ENCODE assay signal across 3 cellular contexts in the genomic region with DNA sequence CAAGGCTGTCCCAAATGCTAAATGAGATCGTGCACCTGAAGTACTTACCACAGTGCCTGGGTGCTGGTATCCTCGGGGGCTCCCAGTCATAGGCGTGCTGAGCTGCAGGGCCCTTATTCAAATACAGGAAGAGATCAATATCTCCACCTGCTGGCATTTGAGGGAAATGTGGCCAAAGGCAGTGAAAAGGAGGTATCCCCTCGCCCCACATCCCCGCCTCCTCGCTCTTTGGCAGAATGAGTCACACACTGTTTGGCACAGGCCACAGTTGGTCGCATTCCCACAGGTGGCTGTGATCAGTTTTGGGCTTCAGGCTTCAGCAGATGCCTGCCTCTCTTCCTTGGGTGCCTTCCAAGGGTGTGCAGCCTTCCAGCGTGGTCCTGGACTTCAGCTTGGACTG.
TF ChIP-seq lines count a peak whose summit lies in the region.

No MANE protein-coding gene starts in this region.

TF ChIP-seq in HCT116, 20 proteins besides CTCF, POLR2A, EP300 and RAD21:
- TF ChIP-seq SP1 (IDR thresholded peaks at IDR 0.05; ENCODE audit: low read depth): no peak
- TF ChIP-seq JUND (IDR thresholded peaks at IDR 0.05): 0 out of 2 replicates have a peak, but pooled peaks have one; percentile 18
- TF ChIP-seq FOSL1 (IDR thresholded peaks at IDR 0.05; ENCODE audit: low read depth): peak; percentile 38; the same call in 1 of the 2 replicates
- no peak for TF ChIP-seq ATF3 (IDR thresholded peaks at IDR 0.05)
- TF ChIP-seq EZH2phosphoT487 (IDR thresholded peaks at IDR 0.05; ENCODE audit: borderline replicate concordance): no peak
- TF ChIP-seq EZH2 (IDR thresholded peaks at IDR 0.05): no peak
- no peak for TF ChIP-seq TCF7L2 (IDR thresholded peaks at IDR 0.05; ENCODE audit: borderline replicate concordance, extremely low read depth, insufficient read depth, insufficient read length)
- TF ChIP-seq ZFX (IDR thresholded peaks at IDR 0.05): no peak
- no peak for TF ChIP-seq CEBPB (IDR thresholded peaks at IDR 0.05; ENCODE audit: low read depth)
- TF ChIP-seq POLR2AphosphoS5 (IDR thresholded peaks at IDR 0.05; ENCODE audit: low read depth, low read length): no peak
- TF ChIP-seq CBX3 (IDR thresholded peaks at IDR 0.05; ENCODE audit: low read depth): no peak
- TF ChIP-seq, protein P1, sequence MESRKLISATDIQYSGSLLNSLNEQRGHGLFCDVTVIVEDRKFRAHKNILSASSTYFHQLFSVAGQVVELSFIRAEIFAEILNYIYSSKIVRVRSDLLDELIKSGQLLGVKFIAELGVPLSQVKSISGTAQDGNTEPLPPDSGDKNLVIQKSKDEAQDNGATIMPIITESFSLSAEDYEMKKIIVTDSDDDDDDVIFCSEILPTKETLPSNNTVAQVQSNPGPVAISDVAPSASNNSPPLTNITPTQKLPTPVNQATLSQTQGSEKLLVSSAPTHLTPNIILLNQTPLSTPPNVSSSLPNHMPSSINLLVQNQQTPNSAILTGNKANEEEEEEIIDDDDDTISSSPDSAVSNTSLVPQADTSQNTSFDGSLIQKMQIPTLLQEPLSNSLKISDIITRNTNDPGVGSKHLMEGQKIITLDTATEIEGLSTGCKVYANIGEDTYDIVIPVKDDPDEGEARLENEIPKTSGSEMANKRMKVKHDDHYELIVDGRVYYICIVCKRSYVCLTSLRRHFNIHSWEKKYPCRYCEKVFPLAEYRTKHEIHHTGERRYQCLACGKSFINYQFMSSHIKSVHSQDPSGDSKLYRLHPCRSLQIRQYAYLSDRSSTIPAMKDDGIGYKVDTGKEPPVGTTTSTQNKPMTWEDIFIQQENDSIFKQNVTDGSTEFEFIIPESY (IDR thresholded peaks at IDR 0.05; ENCODE audit: extremely low read depth, insufficient replicate concordance, low read length): no peak
- no peak for TF ChIP-seq EGR1 (IDR thresholded peaks at IDR 0.05; ENCODE audit: low read depth)
- no peak for TF ChIP-seq ELF1 (IDR thresholded peaks at IDR 0.05; ENCODE audit: borderline replicate concordance, low read depth)
- TF ChIP-seq, protein P2, sequence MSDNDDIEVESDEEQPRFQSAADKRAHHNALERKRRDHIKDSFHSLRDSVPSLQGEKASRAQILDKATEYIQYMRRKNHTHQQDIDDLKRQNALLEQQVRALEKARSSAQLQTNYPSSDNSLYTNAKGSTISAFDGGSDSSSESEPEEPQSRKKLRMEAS (IDR thresholded peaks at IDR 0.05): no peak
- TF ChIP-seq SIN3A (IDR thresholded peaks at IDR 0.05; ENCODE audit: low read depth): no peak

TF ChIP-seq in GM12878, 131 proteins besides CTCF, POLR2A, EP300 and RAD21:
- TF ChIP-seq CREB1 (IDR thresholded peaks at IDR 0.05; ENCODE audit: low read depth): no peak
- TF ChIP-seq SMC3 (IDR thresholded peaks at IDR 0.05; ENCODE audit: borderline replicate concordance, low read length): peak; percentile 30; the same call in 1 of the 2 replicates
- TF ChIP-seq HDAC2 (IDR thresholded peaks at IDR 0.05): no peak
- TF ChIP-seq EGR1 (IDR thresholded peaks at IDR 0.05; ENCODE audit: borderline replicate concordance in 1 of 2, low read depth in 2 of 2, low read length in 2 of 2): no peak

TF ChIP-seq in HepG2, 621 proteins besides CTCF, POLR2A, EP300 and RAD21:
- TF ChIP-seq HNRNPL (IDR thresholded peaks at IDR 0.05; ENCODE audit: low read depth, low read length) (no peak), SRSF1 (optimal IDR thresholded peaks at IDR 0.05; ENCODE audit: low read depth, low read length) (no peak), ZFX (CRISPR knock-in tag; IDR thresholded peaks at IDR 0.05; ENCODE audit: low read depth) (peak; percentile 16; the same call in 1 of the 2 replicates), SMC3 (IDR thresholded peaks at IDR 0.05; ENCODE audit: low read length) (peak; percentile 18; the same call in 1 of the 2 replicates), JUND (CRISPR knock-in tag; IDR thresholded peaks at IDR 0.05) (0 out of 2 replicates have a peak, but pooled peaks have one; percentile 43), ZNF704 (CRISPR knock-in tag; IDR thresholded peaks at IDR 0.05; ENCODE audit: borderline replicate concordance) (no peak), ARNT2 (CRISPR knock-in tag; IDR thresholded peaks at IDR 0.05; ENCODE audit: low read depth) (no peak), FOSL2 (CRISPR knock-in tag; IDR thresholded peaks at IDR 0.05) (peak; percentile 89), ZNF687 (CRISPR knock-in tag; IDR thresholded peaks at IDR 0.05) (peak; percentile 14; the same call in 1 of the 2 replicates), ZFAT (CRISPR knock-in tag; conservative IDR thresholded peaks at IDR 0.05) (no peak), TEAD3 (CRISPR knock-in tag; optimal IDR thresholded peaks at IDR 0.05; ENCODE audit: borderline replicate concordance) (peak; percentile 45), IRF1 (CRISPR knock-in tag; IDR thresholded peaks at IDR 0.05; ENCODE audit: low read depth) (no peak), STAG1 (CRISPR knock-in tag; IDR thresholded peaks at IDR 0.05) (peak; percentile 32)
